In the genomic region with DNA sequence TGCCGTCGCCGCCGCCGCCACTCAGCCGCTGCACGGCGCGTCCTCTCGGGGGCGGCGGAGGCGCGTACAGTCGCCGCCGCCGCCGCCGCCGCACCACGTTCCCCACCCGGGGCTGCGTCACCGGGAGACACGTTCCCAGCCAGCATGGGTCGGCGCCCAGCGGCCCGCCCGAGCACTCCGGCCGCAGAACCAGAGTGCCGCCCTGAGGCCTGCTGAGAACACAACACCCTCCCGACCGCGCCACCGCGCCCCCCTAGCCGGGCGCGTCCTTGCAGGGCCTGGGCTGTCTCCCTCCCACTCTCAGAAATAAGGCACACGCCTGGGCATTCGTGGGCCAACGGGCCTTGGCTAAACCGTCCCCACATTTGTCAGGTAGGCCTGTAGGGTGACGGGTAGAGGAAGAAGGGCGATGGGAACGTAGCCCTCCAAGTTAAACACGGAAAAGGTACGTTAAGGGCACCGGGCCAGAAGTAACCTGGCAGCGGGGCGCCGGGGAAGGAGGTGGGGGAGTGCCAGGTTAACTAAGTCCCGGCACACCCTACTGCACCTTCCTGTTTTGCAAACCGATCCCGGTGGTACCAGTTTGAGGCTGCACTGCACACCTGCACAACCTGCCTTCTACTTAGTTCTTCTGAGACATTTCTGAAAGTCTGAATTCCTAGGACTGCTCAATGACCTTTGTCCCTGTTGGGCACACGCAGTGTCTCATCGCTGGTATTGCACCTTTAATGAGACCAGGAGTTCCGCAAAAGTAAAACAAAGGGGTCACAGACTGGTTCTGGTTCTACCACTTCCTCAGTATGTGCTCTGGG, we compare ENCODE assay signal across 8 cellular contexts. TPM values are rescaled to one million over a fixed set of nuclear protein-coding genes. Genes with fewer than 3 reads are reported as not detected.
DNase-seq lines count a peak whose midpoint lies in the region; ATAC-seq, FAIRE-seq and TF ChIP-seq lines count a peak whose summit lies in the region.

MAP4K5 (minus strand) TSS at position 68 of the 812 bp plus-strand sequence. CDS start 520 bp downstream, outside the sequence.

- BruUV-seq in endothelial cell of umbilical vein (replicated peaks; lab: Mats Ljungman, UMichigan), result no TSS peak

- POLR2A ChIA-PET in endothelial cell of umbilical vein (lab: Charles Lee), result no interaction called here

- peak within 1 kb of the TSS; percentile 98 for H3K4me2 ChIP-seq in endothelial cell of umbilical vein (ENCODE audit: insufficient read depth, low read length)

- peaks cover 14% of the 10 kb centered on the region for H3K4me1 ChIP-seq in HUES6 (ENCODE audit: control insufficient read depth, insufficient read depth, low read length)
- H3K4me1 ChIP-seq in NT2/D1 (ENCODE audit: insufficient read depth, insufficient read length), result no peaks in the 10 kb centered on the region
- H3K4me1 ChIP-seq in endothelial cell of umbilical vein (ENCODE audit: control insufficient read depth, extremely low read depth, insufficient read depth, low read length), result peaks cover 38% of the 10 kb centered on the region

- intact Hi-C loops in endothelial cell of umbilical vein (cut with micrococcal nuclease), result loop anchor here (1.0 to 5.0 kb wide), 8 partner anchors 135 to 765 kb away; partner anchors contain the start of genes KLHDC2, SOS2 and VCPKMT

- no peaks in the 10 kb centered on the region for H4K20me1 ChIP-seq in endothelial cell of umbilical vein (replicated peaks; ENCODE audit: control insufficient read depth, extremely low read depth, insufficient read depth, low read length)

- dilution Hi-C loops in endothelial cell of umbilical vein (cut with MboI; ENCODE audit: extremely low pct_ligation_motif_present, low sequenced_read_pairs), result no loop called here

- CTCF ChIA-PET in endothelial cell of umbilical vein (lab: Charles Lee), result interaction anchor here (0.6 to 2.8 kb wide), 21 partner anchors 8 to 869 kb away, joined by 3 to 44 read pairs (median 4); partner anchors contain the start of genes ATL1, DMAC2L, L2HGDH and NEMF

- peak within 1 kb of the TSS; percentile 96 for H3K9ac ChIP-seq in HUES6 (ENCODE audit: low read length)
- H3K9ac ChIP-seq in NT2/D1 (ENCODE audit: insufficient read length, low read depth), result peak within 1 kb of the TSS; percentile 89
- H3K9ac ChIP-seq in endothelial cell of umbilical vein (replicated peaks; ENCODE audit: extremely low read depth, insufficient read depth, low read length), result peak within 1 kb of the TSS; percentile 89

- no peaks in the 10 kb centered on the region for H3K9me1 ChIP-seq in endothelial cell of umbilical vein (replicated peaks; ENCODE audit: control insufficient read depth, extremely low read depth, insufficient read depth, low read length)

- H3K79me2 ChIP-seq in endothelial cell of umbilical vein (ENCODE audit: control insufficient read depth, insufficient read depth, low read length), result peaks cover 46% of the 10 kb centered on the region

- H3K4me3 ChIP-seq in HUES6 (ENCODE audit: low read depth, low read length) (peak within 1 kb of the TSS; percentile 87), NT2/D1 (ENCODE audit: insufficient read length, low read depth) (peak within 1 kb of the TSS; percentile 71), endothelial cell of umbilical vein (replicated peaks in 1 of 3; ENCODE audit: insufficient read depth in 1 of 3, low read depth in 1 of 3, low read length in 3 of 3) (peak within 1 kb of the TSS; percentile 90 to 98 (median 97))

- no peaks in the 10 kb centered on the region for H3K27me3 ChIP-seq in HUES6 (ENCODE audit: control insufficient read depth, insufficient read depth, low read length)
- H3K27me3 ChIP-seq in NT2/D1 (ENCODE audit: insufficient read depth, insufficient read length), result peaks cover 14% of the 10 kb centered on the region
- no peaks in the 10 kb centered on the region for H3K27me3 ChIP-seq in endothelial cell of umbilical vein (ENCODE audit: control insufficient read depth in 2 of 2, insufficient read depth in 2 of 2, low read length in 2 of 2)

- H3K9me3 ChIP-seq in HUES6 (ENCODE audit: control insufficient read depth, insufficient read depth, low read depth, low read length) (peaks cover 14% of the 10 kb centered on the region), NT2/D1 (ENCODE audit: insufficient read depth, low read length) (peaks cover 8% of the 10 kb centered on the region; the same call in 1 of the 2 replicates), endothelial cell of umbilical vein (replicated peaks; ENCODE audit: control insufficient read depth, insufficient read depth, low read length) (no peaks in the 10 kb centered on the region)

- TF ChIP-seq CTCF in endothelial cell of umbilical vein (IDR thresholded peaks at IDR 0.05; ENCODE audit: extremely low read depth in 1 of 2, insufficient read depth in 1 of 2, low read depth in 1 of 2, low read length in 2 of 2), result peak; percentile 95 to 96

- peak within 1 kb of the TSS; percentile 96 for H2AFZ ChIP-seq in endothelial cell of umbilical vein (ENCODE audit: low read depth, low read length)

- peak; percentile 68 for TF ChIP-seq POLR2A in endothelial cell of umbilical vein (IDR thresholded peaks at IDR 0.05; ENCODE audit: low read depth, low read length)

- ATAC-seq in GM21423 (IDR thresholded peaks at IDR 0.05; ENCODE audit: unreplicated experiment), result peak; percentile 92

- peak within 1 kb of the TSS; percentile 96 for H3K27ac ChIP-seq in HUES6 (ENCODE audit: low read depth, low read length)
- H3K27ac ChIP-seq in endothelial cell of umbilical vein (ENCODE audit: insufficient read depth, low read depth, low read length), result peak within 1 kb of the TSS; percentile 82

- DNase-seq in DMS 273 (lab: John Stamatoyannopoulos, UW; ENCODE audit: unreplicated experiment) (peak; percentile 97), NT2/D1 (ENCODE audit: low read depth, low spot score) (peak; percentile 73), endothelial cell of umbilical vein (ENCODE audit: low read depth, low spot score) (peak; percentile 90), middle frontal gyrus (ENCODE audit: extremely low spot score, low spot score) (peak; percentile 89)
- DNase-seq in activated CD8-positive, alpha-beta memory T cell treated with anti-CD3 and anti-CD28 coated beads, Interleukin-2, amount 50 U/mL, for 48 hours, result peak; percentile 93
- DNase-seq in stimulated activated CD8-positive, alpha-beta memory T cell treated with anti-CD3 and anti-CD28 coated beads, Interleukin-2, amount 100 ng/mL, for 1 hour (ENCODE audit: low read depth in 2 of 2), result peak; percentile 76 to 81

- FAIRE-seq in endothelial cell of umbilical vein (lab: Jason Lieb, UNC), result peak; percentile 70

- H3K36me3 ChIP-seq in HUES6 (ENCODE audit: control insufficient read depth, insufficient read depth, low read length) (no peaks in the 10 kb centered on the region), NT2/D1 (ENCODE audit: insufficient read depth, insufficient read length, low read length) (peaks cover 15% of the 10 kb centered on the region), endothelial cell of umbilical vein (ENCODE audit: control insufficient read depth in 2 of 2, extremely low read depth in 1 of 2, insufficient read depth in 2 of 2, low read length in 2 of 2) (no peaks in the 10 kb centered on the region)

TF ChIP-seq in endothelial cell of umbilical vein, 7 proteins besides CTCF, POLR2A, EP300 and RAD21:
- TF ChIP-seq POLR2AphosphoS5 (IDR thresholded peaks at IDR 0.05; ENCODE audit: insufficient read depth, low read depth, low read length) (peak; percentile 75), MAX (IDR thresholded peaks at IDR 0.05; ENCODE audit: insufficient read depth, insufficient read length) (no peak)

RNA-seq across cellular contexts. Expression of gene MAP4K5, which starts in this region (rescaled TPM):
- total RNA-seq in endothelial cell of umbilical vein, result 60.1 and 73.7 TPM in 2 replicates
- 13.8 and 17.4 TPM in 2 replicates for polyA plus RNA-seq in endothelial cell of umbilical vein
- polyA plus RNA-seq in endothelial cell of umbilical vein (2011; cell fraction: cytosol; rRNA removed), result 11.8 and 13.9 TPM in 2 replicates
- 42.1 and 50.3 TPM in 2 replicates for polyA plus RNA-seq in endothelial cell of umbilical vein (2011; cell fraction: nucleus; rRNA removed)
- polyA plus RNA-seq in endothelial cell of umbilical vein (2012), result 34.0 and 38.5 TPM in 2 replicates
- 15.6 and 18.1 TPM in 2 replicates for polyA minus RNA-seq in endothelial cell of umbilical vein
- polyA minus RNA-seq in endothelial cell of umbilical vein (2011; cell fraction: cytosol; rRNA and poly(A)+ RNA removed), result 11.3 TPM
- 92.9 and 102 TPM in 2 replicates for polyA minus RNA-seq in endothelial cell of umbilical vein (2011; cell fraction: nucleus; rRNA and poly(A)+ RNA removed)

Comparison
In these comparisons a context has a peak if more than half of its experiments do, and no peak if none do; other contexts are left out.
1. Peak in every context shown above with its lines: DNase-seq, ATAC-seq, H3K4me3 ChIP-seq and H3K27ac ChIP-seq.